Comparison of ENCODE assay signal across 1 cellular context in genomic region chr10:109988231-109988630, GRCh38.
TF ChIP-seq lines count a peak whose summit lies in the region.

No MANE protein-coding gene starts in this region.

TF ChIP-seq in GM12878, 131 proteins besides CTCF, POLR2A, EP300 and RAD21:
- TF ChIP-seq BMI1 (IDR thresholded peaks at IDR 0.05; ENCODE audit: borderline replicate concordance) (no peak), MEF2B (IDR thresholded peaks at IDR 0.05; ENCODE audit: partially characterized antibody, poor library complexity, severe bottlenecking) (peak; percentile 33), RELB (IDR thresholded peaks at IDR 0.05; ENCODE audit: low read depth) (no peak)
TF ChIP-seq in GM12878: peak in this region for 1.
